11 cellular contexts compared by ENCODE assay signal in the genomic region with DNA sequence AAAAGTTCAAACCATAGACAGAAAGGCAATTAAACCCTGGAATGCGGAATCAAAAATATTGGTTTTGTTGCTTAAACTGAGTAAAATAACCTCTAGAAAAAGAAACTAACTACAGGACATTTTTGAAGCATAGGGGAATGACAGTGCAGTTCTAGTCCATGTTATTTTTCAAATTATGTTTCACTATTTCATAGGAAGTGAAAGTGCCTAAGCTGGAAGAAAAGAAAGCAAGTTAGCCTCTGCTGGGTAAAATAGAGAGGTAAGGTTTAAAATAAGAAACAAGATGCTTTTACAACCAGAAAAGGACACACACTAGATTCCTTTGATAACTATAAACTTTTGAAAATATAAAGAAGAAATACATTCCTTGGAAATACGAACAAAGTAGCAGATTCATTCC. TPM values are rescaled to one million over a fixed set of nuclear protein-coding genes. Genes with fewer than 3 reads are reported as not detected.
DNase-seq lines count a peak whose midpoint lies in the region; ATAC-seq lines count a peak whose summit lies in the region.
"Had no signal": no experiment of that assay in that cellular context is flagged by ENCODE, and none has a peak within 500 bp of the region (broad histone marks: within the 10 kb centered on the region; RNA-seq: fewer than 3 reads in every experiment).

No MANE protein-coding gene starts in this region.

- peaks cover 27 to 68% (median 41%) of the 10 kb centered on the region in 3 donors for H3K4me1 Mint-ChIP-seq in naive B cell

- H3K27me3 Mint-ChIP-seq in naive B cell: no peaks in the 10 kb centered on the region

- DNase-seq in SIG-M5 (lab: John Stamatoyannopoulos, UW) (peak; percentile 55), naive B cell (peak; percentile 46), COR-L47 (lab: John Stamatoyannopoulos, UW) (no peak), NCI-H345 treated with DMSO at 0.1 percent for 48 hours (lab: John Stamatoyannopoulos, UW; ENCODE audit: unreplicated experiment) (no peak), medulla oblongata (ENCODE audit: extremely low spot score) (no peak)
- DNase-seq: left ventricle myocardium superior, thyroid gland had no signal

- H3K9me3 Mint-ChIP-seq in naive B cell: peaks cover 0 to 2% (median 0%) of the 10 kb centered on the region in 7 donors

- H3K36me3 Mint-ChIP-seq in naive B cell: no peaks in the 10 kb centered on the region

- H3K4me3 Mint-ChIP-seq in naive B cell: peak overlapping the region; percentile 63 to 89 (median 74)

- peak; percentile 40 for ATAC-seq in GM18867 (IDR thresholded peaks at IDR 0.05; ENCODE audit: unreplicated experiment)
- peak; percentile 52 for ATAC-seq in HG02885 (IDR thresholded peaks at IDR 0.05; ENCODE audit: poor library complexity, unreplicated experiment)
- ATAC-seq in naive B cell (ENCODE audit: low read depth in 2 of 2): peak; percentile 77 to 89
- ATAC-seq: esophagus mucosa, left ventricle myocardium superior had no signal

- peak overlapping the region; percentile 73 to 91 (median 84) for H3K27ac Mint-ChIP-seq in naive B cell

RNA-seq across cellular contexts. Expression of a gene that starts 1.1 kb away (rescaled TPM):
- polyA plus RNA-seq in naive B cell (ENCODE audit: low read depth in 6 of 6): 10 to 100 TPM in 4 of 6 donors, 1 to 10 TPM in 2; 8.9 to 34.0 (median 11.5) TPM
- polyA plus RNA-seq: smooth muscle cell had no signal

RNA-seq across cellular contexts. Expression of a gene that starts 28.9 kb away (rescaled TPM):
- polyA plus RNA-seq in naive B cell (ENCODE audit: low read depth in 6 of 6): 1,000 to 10,000 TPM in 5 of 6 donors, 100 to 1,000 TPM in 1; 814 to 1,329 (median 1,116) TPM
- polyA plus RNA-seq: smooth muscle cell had no signal

Comparison
In these comparisons a context has a peak if more than half of its experiments do, and no peak if none do; other contexts are left out.
1. DNase-seq: peak in SIG-M5 (single experiment) and naive B cell (single experiment); none in COR-L47 (single experiment), NCI-H345 treated with DMSO at 0.1 percent for 48 hours (single experiment) and medulla oblongata (single experiment).
2. Peak in every context shown above with its lines, with median percentiles within 50 percentile points of each other: ATAC-seq.